In genomic region chr1:84283381-84283780, GRCh38 we compare ENCODE assay signal across 23 cellular contexts. TPM values are rescaled to one million over a fixed set of nuclear protein-coding genes. Genes with fewer than 3 reads are reported as not detected.
"Had no signal": no experiment of that assay in that cellular context is flagged by ENCODE, and none has a peak within 500 bp of the region (broad histone marks: within the 10 kb centered on the region; RNA-seq: fewer than 3 reads in every experiment).

No MANE protein-coding gene starts in this region.

- H3K4me2 ChIP-seq: neural progenitor cell had no signal

- H3K9ac ChIP-seq: neural progenitor cell had no signal

- H3K4me1 Mint-ChIP-seq: activated CD4-positive, alpha-beta T cell treated with anti-CD3 and anti-CD28 coated beads, Interleukin-2, amount 10 ng/mL, durations not matched to agents 7 days and 5 days; activated naive CD4-positive, alpha-beta T cell treated with anti-CD3 and anti-CD28 coated beads, Interleukin-2, amount 50 U/mL, for 24 hours; naive B cell; neural progenitor cell had no signal

- H3K27ac Mint-ChIP-seq: activated CD4-positive, alpha-beta T cell treated with anti-CD3 and anti-CD28 coated beads, Interleukin-2, amount 10 ng/mL, durations not matched to agents 7 days and 5 days; activated CD8-positive, alpha-beta T cell treated with anti-CD3 and anti-CD28 coated beads, Interleukin-2, amount 10 ng/mL, durations not matched to agents 7 days and 5 days; activated naive CD4-positive, alpha-beta T cell treated with anti-CD3 and anti-CD28 coated beads, Interleukin-2, amount 50 U/mL, for 24 hours; activated T-cell treated with anti-CD3 and anti-CD28 coated beads, Interleukin-2, amount 50 U/mL, for 24 hours; naive B cell; neural progenitor cell; stimulated activated naive CD8-positive, alpha-beta T cell treated with anti-CD3 and anti-CD28 coated beads, Interleukin-15, Interleukin-2, amounts not matched to agents 100 ng/mL and 50 ng/mL, for 24 hours had no signal

- H3K36me3 Mint-ChIP-seq: neural progenitor cell had no signal

- H3K27me3 ChIP-seq: ascending aorta, gastroesophageal sphincter, heart left ventricle, neural progenitor cell, tibial nerve had no signal

- H3K27ac ChIP-seq: ascending aorta, gastroesophageal sphincter, heart left ventricle, neural progenitor cell, prostate gland, skin epidermis, tibial nerve had no signal

- H3K4me3 Mint-ChIP-seq: activated CD4-positive, alpha-beta T cell treated with anti-CD3 and anti-CD28 coated beads, Interleukin-2, amount 10 ng/mL, durations not matched to agents 7 days and 5 days; activated CD8-positive, alpha-beta T cell treated with anti-CD3 and anti-CD28 coated beads, Interleukin-2, amount 10 ng/mL, durations not matched to agents 7 days and 5 days; activated naive CD4-positive, alpha-beta T cell treated with anti-CD3 and anti-CD28 coated beads, Interleukin-2, amount 50 U/mL, for 24 hours; activated T-cell treated with anti-CD3 and anti-CD28 coated beads, Interleukin-2, amount 50 U/mL, for 24 hours; naive B cell; neural progenitor cell; stimulated activated naive CD8-positive, alpha-beta T cell treated with anti-CD3 and anti-CD28 coated beads, Interleukin-15, Interleukin-2, amounts not matched to agents 100 ng/mL and 50 ng/mL, for 24 hours had no signal

- H3K4me3 ChIP-seq: ascending aorta, gastroesophageal sphincter, heart left ventricle, mucosa of descending colon, neural progenitor cell, prostate gland, skin epidermis, tibial nerve had no signal

- DNase-seq: activated CD4-positive, alpha-beta T cell treated with anti-CD3 and anti-CD28 coated beads, Interleukin-2, amount 10 ng/mL, durations not matched to agents 7 days and 5 days; activated CD8-positive, alpha-beta T cell treated with anti-CD3 and anti-CD28 coated beads, Interleukin-2, amount 10 ng/mL, durations not matched to agents 7 days and 5 days; activated effector memory CD4-positive, alpha-beta T cell treated with Interleukin-2 at 50 U/mL for 16 hours; activated T-cell treated with anti-CD3 and anti-CD28 coated beads, Interleukin-2, amount 50 U/mL, for 24 hours; cortex of kidney; erythroblast; heart left ventricle; mesenchymal stem cell; mucosa of descending colon; naive B cell; right cardiac atrium; stimulated activated CD4-positive, alpha-beta T cell treated with anti-CD3 and anti-CD28 coated beads, Interleukin-15, amount 100 ng/mL, for 24 hours; stimulated activated CD4-positive, alpha-beta T cell treated with anti-CD3 and anti-CD28 coated beads, Interleukin-2, amount 100 ng/mL, for 48 hours; T-helper 2 cell had no signal

- H3K36me3 ChIP-seq: ascending aorta, gastroesophageal sphincter, heart left ventricle, neural progenitor cell, prostate gland, tibial nerve had no signal

- H3K27me3 Mint-ChIP-seq: stimulated activated naive CD8-positive, alpha-beta T cell treated with anti-CD3 and anti-CD28 coated beads, Interleukin-15, Interleukin-2, amounts not matched to agents 100 ng/mL and 50 ng/mL, for 24 hours had no signal

- H2AFZ ChIP-seq: neural progenitor cell had no signal

- H3K9me3 ChIP-seq: prostate gland had no signal

- H3K4me1 ChIP-seq: ascending aorta, gastroesophageal sphincter, heart left ventricle, neural progenitor cell, prostate gland, tibial nerve had no signal

- ATAC-seq: activated CD4-positive, CD25-positive, alpha-beta regulatory T cell treated with anti-CD3 and anti-CD28 coated beads, Interleukin-2, amount 50 U/mL, for 24 hours; activated CD8-positive, alpha-beta T cell treated with anti-CD3 and anti-CD28 coated beads, Interleukin-2, amount 10 ng/mL, durations not matched to agents 7 days and 5 days; gastroesophageal sphincter; heart left ventricle; mucosa of descending colon; right cardiac atrium had no signal

RNA-seq across cellular contexts. Expression of gene SAMD13, which starts 18.1 kb away (rescaled TPM):
- total RNA-seq: ascending aorta had no signal
